In genomic region chr2:102276549-102277201, GRCh38 we compare ENCODE assay signal across 17 cellular contexts. TPM values are rescaled to one million over a fixed set of nuclear protein-coding genes. Genes with fewer than 3 reads are reported as not detected.
DNase-seq lines count a peak whose midpoint lies in the region; ATAC-seq, FAIRE-seq and TF ChIP-seq lines count a peak whose summit lies in the region.
"Had no signal": no experiment of that assay in that cellular context is flagged by ENCODE, and none has a peak within 500 bp of the region (broad histone marks: within the 10 kb centered on the region; RNA-seq: fewer than 3 reads in every experiment).

No MANE protein-coding gene starts in this region.

- 90% methylated on average over 2 of the region's 2 CpGs for WGBS in right lobe of liver (ENCODE audit: insufficient coverage, low coverage, low lambda C conversion rate, missing lambda C conversion rate)

- TF ChIP-seq CTCF in activated CD8-positive, alpha-beta T cell treated with anti-CD3 and anti-CD28 coated beads for 36 hours (IDR thresholded peaks at IDR 0.05): no peak
- TF ChIP-seq CTCF in endothelial cell of umbilical vein (IDR thresholded peaks at IDR 0.05; ENCODE audit: extremely low read depth in 1 of 2, insufficient read depth in 1 of 2, low read depth in 1 of 2, low read length in 2 of 2) (no peak), right lobe of liver (IDR thresholded peaks at IDR 0.05) (no peak), foreskin fibroblast (IDR thresholded peaks at IDR 0.05; ENCODE audit: low read depth, low read length) (no peak)

- BruUV-seq in endothelial cell of umbilical vein (replicated peaks; lab: Mats Ljungman, UMichigan): no TSS peak

- H3K27me3 ChIP-seq in endothelial cell of umbilical vein (ENCODE audit: control insufficient read depth in 2 of 2, insufficient read depth in 2 of 2, low read length in 2 of 2) (peaks cover 0 to 2% of the 10 kb centered on the region in 2 experiments), right lobe of liver (no peaks in the 10 kb centered on the region)
- H3K27me3 ChIP-seq: BE2C, MG63 had no signal

- H4K20me1 ChIP-seq in endothelial cell of umbilical vein (replicated peaks; ENCODE audit: control insufficient read depth, extremely low read depth, insufficient read depth, low read length): no peaks in the 10 kb centered on the region

- peak; percentile 15 for FAIRE-seq in endothelial cell of umbilical vein (lab: Jason Lieb, UNC)

- no peak overlapping the region for H3K9ac ChIP-seq in endothelial cell of umbilical vein (replicated peaks; ENCODE audit: extremely low read depth, insufficient read depth, low read length)

- dilution Hi-C loops in endothelial cell of umbilical vein (cut with MboI; ENCODE audit: extremely low pct_ligation_motif_present, low sequenced_read_pairs): no loop called here

- no peak overlapping the region for H3K4me3 ChIP-seq in endothelial cell of umbilical vein (replicated peaks in 1 of 3; ENCODE audit: insufficient read depth in 1 of 3, low read depth in 1 of 3, low read length in 3 of 3)
- no peak overlapping the region for H3K4me3 ChIP-seq in right lobe of liver
- H3K4me3 ChIP-seq in foreskin fibroblast (ENCODE audit: low read depth in 1 of 2, low read length in 2 of 2): no peak overlapping the region
- H3K4me3 ChIP-seq: MG63 had no signal

- H3K36me3 Mint-ChIP-seq in activated naive CD4-positive, alpha-beta T cell treated with anti-CD3 and anti-CD28 coated beads, Interleukin-2, amount 50 U/mL, for 72 hours: peaks cover 5 to 23% of the 10 kb centered on the region in 2 donors
- H3K36me3 Mint-ChIP-seq in activated naive CD4-positive, alpha-beta T cell treated with anti-CD3 and anti-CD28 coated beads for 36 hours (ENCODE audit: low read depth): no peaks in the 10 kb centered on the region
- H3K36me3 Mint-ChIP-seq in activated CD8-positive, alpha-beta T cell treated with anti-CD3 and anti-CD28 coated beads for 36 hours (ENCODE audit: low read depth): no peaks in the 10 kb centered on the region

- H3K27me3 Mint-ChIP-seq in activated naive CD4-positive, alpha-beta T cell treated with anti-CD3 and anti-CD28 coated beads for 36 hours (ENCODE audit: low read depth): no peaks in the 10 kb centered on the region
- H3K27me3 Mint-ChIP-seq in activated CD8-positive, alpha-beta T cell treated with anti-CD3 and anti-CD28 coated beads for 36 hours: peaks cover 3% of the 10 kb centered on the region

- peak overlapping the region in 1 of 2 donors; percentile 53 for H3K27ac Mint-ChIP-seq in activated naive CD4-positive, alpha-beta T cell treated with anti-CD3 and anti-CD28 coated beads, Interleukin-2, amount 50 U/mL, for 72 hours
- H3K27ac Mint-ChIP-seq in activated naive CD4-positive, alpha-beta T cell treated with anti-CD3 and anti-CD28 coated beads for 36 hours: no peak overlapping the region
- no peak overlapping the region for H3K27ac Mint-ChIP-seq in activated CD8-positive, alpha-beta T cell treated with anti-CD3 and anti-CD28 coated beads for 36 hours
- H3K27ac Mint-ChIP-seq: H9 had no signal

- H3K9me1 ChIP-seq in endothelial cell of umbilical vein (replicated peaks; ENCODE audit: control insufficient read depth, extremely low read depth, insufficient read depth, low read length): no peaks in the 10 kb centered on the region

- POLR2A ChIA-PET in activated CD8-positive, alpha-beta T cell treated with anti-CD3 and anti-CD28 coated beads for 36 hours (lab: Charles Lee): interaction anchor here (1.3 to 2.2 kb wide), 6 partner anchors 10 to 25 kb away, joined by 3 to 8 read pairs (median 5); no protein-coding TSS in a partner anchor
- POLR2A ChIA-PET in endothelial cell of umbilical vein (lab: Charles Lee): no interaction called here

- CTCF ChIA-PET in activated naive CD4-positive, alpha-beta T cell treated with anti-CD3 and anti-CD28 coated beads for 36 hours (lab: Charles Lee): interaction anchor here (0.6 to 1.6 kb wide), 8 partner anchors 19 to 530 kb away, joined by 3 to 5 read pairs (median 3); no protein-coding TSS in a partner anchor
- CTCF ChIA-PET in activated CD8-positive, alpha-beta T cell treated with anti-CD3 and anti-CD28 coated beads for 36 hours (lab: Charles Lee): interaction anchor here (0.8 to 2.3 kb wide), 8 partner anchors 9 to 256 kb away, joined by 3 to 9 read pairs (median 4); no protein-coding TSS in a partner anchor
- CTCF ChIA-PET in endothelial cell of umbilical vein (lab: Charles Lee): interaction anchor here (1.1 to 1.4 kb wide), 3 partner anchors 9 to 36 kb away, joined by 3 to 4 read pairs (median 3); no protein-coding TSS in a partner anchor

- no peak overlapping the region for H3K4me2 ChIP-seq in endothelial cell of umbilical vein (ENCODE audit: insufficient read depth, low read length)

- peaks cover 7% of the 10 kb centered on the region for H3K4me1 ChIP-seq in endothelial cell of umbilical vein (ENCODE audit: control insufficient read depth, extremely low read depth, insufficient read depth, low read length)
- no peaks in the 10 kb centered on the region for H3K4me1 ChIP-seq in right lobe of liver
- H3K4me1 ChIP-seq: BE2C had no signal

- H3K36me3 ChIP-seq in endothelial cell of umbilical vein (ENCODE audit: control insufficient read depth in 2 of 2, extremely low read depth in 1 of 2, insufficient read depth in 2 of 2, low read length in 2 of 2) (no peaks in the 10 kb centered on the region), right lobe of liver (no peaks in the 10 kb centered on the region)
- H3K36me3 ChIP-seq: BE2C, MG63 had no signal

- ATAC-seq in activated naive CD4-positive, alpha-beta T cell treated with anti-CD3 and anti-CD28 coated beads, Interleukin-2, amount 50 U/mL, for 72 hours: peak; percentile 37 to 95
- ATAC-seq in activated CD8-positive, alpha-beta T cell treated with anti-CD3 and anti-CD28 coated beads for 36 hours: peak; percentile 77
- ATAC-seq in right lobe of liver: no peak
- ATAC-seq: Right ventricle myocardium inferior had no signal

- intact Hi-C loops in activated naive CD4-positive, alpha-beta T cell treated with anti-CD3 and anti-CD28 coated beads for 36 hours (cut with micrococcal nuclease): no loop called here
- intact Hi-C loops in activated CD8-positive, alpha-beta T cell treated with anti-CD3 and anti-CD28 coated beads for 36 hours (cut with micrococcal nuclease): no loop called here
- intact Hi-C loops in endothelial cell of umbilical vein (cut with micrococcal nuclease) (no loop called here), right lobe of liver (cut with DNase I) (no loop called here)

- H3K27ac ChIP-seq in endothelial cell of umbilical vein (ENCODE audit: insufficient read depth, low read depth, low read length) (no peak overlapping the region), right lobe of liver (no peak overlapping the region)

- no peaks in the 10 kb centered on the region for H3K79me2 ChIP-seq in endothelial cell of umbilical vein (ENCODE audit: control insufficient read depth, insufficient read depth, low read length)

- TF ChIP-seq POLR2A in endothelial cell of umbilical vein (IDR thresholded peaks at IDR 0.05; ENCODE audit: low read depth, low read length) (no peak), right lobe of liver (IDR thresholded peaks at IDR 0.05) (no peak)

- no peak overlapping the region for H2AFZ ChIP-seq in endothelial cell of umbilical vein (ENCODE audit: low read depth, low read length)

- no peak for DNase-seq in activated naive CD4-positive, alpha-beta T cell treated with anti-CD3 and anti-CD28 coated beads, Interleukin-2, amount 50 U/mL, for 72 hours (ENCODE audit: low spot score in 2 of 2)
- DNase-seq in activated naive CD4-positive, alpha-beta T cell treated with anti-CD3 and anti-CD28 coated beads for 36 hours: no peak
- no peak for DNase-seq in activated CD8-positive, alpha-beta T cell treated with anti-CD3 and anti-CD28 coated beads for 36 hours
- DNase-seq in endothelial cell of umbilical vein (ENCODE audit: low read depth, low spot score) (no peak), right lobe of liver (no peak), foreskin fibroblast (no peak), LoVo (ENCODE audit: low spot score) (no peak)
- DNase-seq: BE2C, H9, KG1, MG63, NCI-H1417, NCI-H2029, NCI-H2171 treated with DMSO at 0.1 percent for 48 hours, NCI-H510A, NCI-H82 had no signal

- no peak overlapping the region for H3K4me3 Mint-ChIP-seq in activated naive CD4-positive, alpha-beta T cell treated with anti-CD3 and anti-CD28 coated beads for 36 hours
- H3K4me3 Mint-ChIP-seq in activated CD8-positive, alpha-beta T cell treated with anti-CD3 and anti-CD28 coated beads for 36 hours: no peak overlapping the region
- H3K4me3 Mint-ChIP-seq: H9 had no signal

- H3K9me3 ChIP-seq in endothelial cell of umbilical vein (replicated peaks; ENCODE audit: control insufficient read depth, insufficient read depth, low read length) (no peaks in the 10 kb centered on the region), right lobe of liver (no peaks in the 10 kb centered on the region)
- H3K9me3 ChIP-seq: BE2C, MG63 had no signal

- peaks cover 4 to 15% of the 10 kb centered on the region in 2 donors for H3K9me3 Mint-ChIP-seq in activated naive CD4-positive, alpha-beta T cell treated with anti-CD3 and anti-CD28 coated beads, Interleukin-2, amount 50 U/mL, for 72 hours
- peaks cover 5% of the 10 kb centered on the region for H3K9me3 Mint-ChIP-seq in activated naive CD4-positive, alpha-beta T cell treated with anti-CD3 and anti-CD28 coated beads for 36 hours
- peaks cover 3% of the 10 kb centered on the region for H3K9me3 Mint-ChIP-seq in activated CD8-positive, alpha-beta T cell treated with anti-CD3 and anti-CD28 coated beads for 36 hours

- H3K4me1 Mint-ChIP-seq in activated naive CD4-positive, alpha-beta T cell treated with anti-CD3 and anti-CD28 coated beads for 36 hours (ENCODE audit: low read depth): peaks cover 19% of the 10 kb centered on the region
- H3K4me1 Mint-ChIP-seq in activated CD8-positive, alpha-beta T cell treated with anti-CD3 and anti-CD28 coated beads for 36 hours (ENCODE audit: low read depth): peaks cover 31% of the 10 kb centered on the region
- H3K4me1 Mint-ChIP-seq: H9 had no signal

RNA-seq across cellular contexts. Expression of gene IL1RL1, which starts 34.7 kb away (rescaled TPM):
- 1 to 10 TPM in 1 of 2 donors, under 1 TPM in 1; 0.74 to 1.0 TPM for total RNA-seq in activated naive CD4-positive, alpha-beta T cell treated with anti-CD3 and anti-CD28 coated beads, Interleukin-2, amount 50 U/mL, for 72 hours
- under 1 TPM; 0.22 to 0.43 TPM for total RNA-seq in activated naive CD4-positive, alpha-beta T cell treated with anti-CD3 and anti-CD28 coated beads for 36 hours
- total RNA-seq in activated CD8-positive, alpha-beta T cell treated with anti-CD3 and anti-CD28 coated beads for 36 hours: under 1 TPM; 0.09 to 0.20 TPM
- 44.0 and 55.1 TPM in 2 replicates for total RNA-seq in endothelial cell of umbilical vein
- 27.9 and 32.2 TPM in 2 replicates for polyA plus RNA-seq in endothelial cell of umbilical vein
- polyA plus RNA-seq in endothelial cell of umbilical vein (2011; cell fraction: cytosol; rRNA removed): 40.5 and 47.5 TPM in 2 replicates
- 145 and 226 TPM in 2 replicates for polyA plus RNA-seq in endothelial cell of umbilical vein (2011; cell fraction: nucleus; rRNA removed)
- polyA plus RNA-seq in endothelial cell of umbilical vein (2012): 465 and 806 TPM in 2 replicates
- polyA minus RNA-seq in endothelial cell of umbilical vein: 62.5 and 92.4 TPM in 2 replicates
- 0.31 TPM for polyA minus RNA-seq in endothelial cell of umbilical vein (2011; cell fraction: cytosol; rRNA and poly(A)+ RNA removed)
- polyA minus RNA-seq in endothelial cell of umbilical vein (2011; cell fraction: nucleus; rRNA and poly(A)+ RNA removed): 98.2 and 183 TPM in 2 replicates
- total RNA-seq in right lobe of liver: 10 to 100 TPM in 2 of 6 experiments, 1 to 10 TPM in 4; 2.0 to 18.0 (median 4.2) TPM
- total RNA-seq: H9 had no signal

Comparison
In these comparisons a context has a peak if more than half of its experiments do, and no peak if none do; other contexts are left out.
1. ATAC-seq: peak in activated naive CD4-positive, alpha-beta T cell treated with anti-CD3 and anti-CD28 coated beads, Interleukin-2, amount 50 U/mL, for 72 hours (2 of 2) and activated CD8-positive, alpha-beta T cell treated with anti-CD3 and anti-CD28 coated beads for 36 hours (single experiment); none in right lobe of liver (0 of 4).